In genomic region chr6:63816401-63816975, GRCh38 we compare ENCODE assay signal across 1 cellular context.
TF ChIP-seq lines count a peak whose summit lies in the region.

No MANE protein-coding gene starts in this region.

TF ChIP-seq in IMR-90, 13 proteins besides CTCF, POLR2A, EP300 and RAD21 (continued from another document):
- TF ChIP-seq MXI1 (IDR thresholded peaks at IDR 0.05; ENCODE audit: borderline replicate concordance, low read depth, low read length) (no peak), RCOR1 (IDR thresholded peaks at IDR 0.05; ENCODE audit: insufficient replicate concordance, low read length) (no peak), ELK1 (IDR thresholded peaks at IDR 0.05; ENCODE audit: borderline replicate concordance, low read depth, low read length) (no peak), SMC3 (IDR thresholded peaks at IDR 0.05; ENCODE audit: low read depth, low read length) (no peak)
